ENCODE assay signal across 8 cellular contexts in genomic region chr11:130390071-130390758, GRCh38. TPM values are rescaled to one million over a fixed set of nuclear protein-coding genes. Genes with fewer than 3 reads are reported as not detected.
DNase-seq lines count a peak whose midpoint lies in the region; ATAC-seq and TF ChIP-seq lines count a peak whose summit lies in the region.

No MANE protein-coding gene starts in this region.

- H3K9me3 ChIP-seq in DND-41 (ENCODE audit: insufficient read depth, low read length, severe bottlenecking): no peaks in the 10 kb centered on the region
- no peaks in the 10 kb centered on the region for H3K9me3 ChIP-seq in smooth muscle cell (replicated peaks; ENCODE audit: low read depth)

- peaks cover 28 to 29% of the 10 kb centered on the region in 2 donors for H3K4me1 Mint-ChIP-seq in effector memory CD8-positive, alpha-beta T cell (ENCODE audit: low read depth in 2 of 2)
- peaks cover 17 to 31% (median 28%) of the 10 kb centered on the region in 4 donors for H3K4me1 Mint-ChIP-seq in naive thymus-derived CD8-positive, alpha-beta T cell

- 44% methylated on average over 12 of the region's 12 CpGs for WGBS in smooth muscle cell (ENCODE audit: low lambda C conversion rate)

- peaks cover 3% of the 10 kb centered on the region for H3K36me3 Mint-ChIP-seq in effector memory CD8-positive, alpha-beta T cell (ENCODE audit: insufficient read depth)
- H3K36me3 Mint-ChIP-seq in naive thymus-derived CD8-positive, alpha-beta T cell: no peaks in the 10 kb centered on the region

- H3F3A ChIP-seq in smooth muscle cell (ENCODE audit: low read depth): no peaks in the 10 kb centered on the region

- H3K27ac Mint-ChIP-seq in effector memory CD8-positive, alpha-beta T cell: peak overlapping the region; percentile 77 to 85
- peak overlapping the region in 8 of 10 donors; percentile 7 to 93 (median 78) for H3K27ac Mint-ChIP-seq in naive thymus-derived CD8-positive, alpha-beta T cell

- ATAC-seq in DND-41 (ENCODE audit: insufficient read depth, low read depth) (no peak), GM19395 (IDR thresholded peaks at IDR 0.05; ENCODE audit: unreplicated experiment) (no peak)
- ATAC-seq in effector memory CD8-positive, alpha-beta T cell (replicated peaks): no peak
- ATAC-seq in naive thymus-derived CD8-positive, alpha-beta T cell: no peak

- H3K4me1 ChIP-seq in DND-41 (ENCODE audit: insufficient read depth, low read length) (peaks cover 19% of the 10 kb centered on the region), smooth muscle cell (ENCODE audit: low read depth) (no peaks in the 10 kb centered on the region)

- H3K27ac ChIP-seq in DND-41 (ENCODE audit: low read length): no peak overlapping the region
- H3K27ac ChIP-seq in smooth muscle cell (ENCODE audit: low read depth): no peak overlapping the region

- H3K79me2 ChIP-seq in DND-41 (ENCODE audit: insufficient read depth, low read length): no peaks in the 10 kb centered on the region
- H3K79me2 ChIP-seq in smooth muscle cell (ENCODE audit: low read depth): no peaks in the 10 kb centered on the region

- H3K9me3 Mint-ChIP-seq in effector memory CD8-positive, alpha-beta T cell: no peaks in the 10 kb centered on the region
- no peaks in the 10 kb centered on the region for H3K9me3 Mint-ChIP-seq in naive thymus-derived CD8-positive, alpha-beta T cell

- no peak overlapping the region for H3K4me3 ChIP-seq in DND-41 (ENCODE audit: low read depth in 1 of 2, low read length in 2 of 2)
- H3K4me3 ChIP-seq in smooth muscle cell: no peak overlapping the region

- no peak for DNase-seq in DND-41
- peak; percentile 23 for DNase-seq in NCI-H2227 (lab: John Stamatoyannopoulos, UW; ENCODE audit: unreplicated experiment)
- DNase-seq in effector memory CD8-positive, alpha-beta T cell: no peak
- no peak for DNase-seq in naive thymus-derived CD8-positive, alpha-beta T cell
- DNase-seq in NOMO-1 treated with dmso at 0.1 percent for 144 hours (lab: John Stamatoyannopoulos, UW; ENCODE audit: unreplicated experiment): no peak
- no peak for DNase-seq in smooth muscle cell (lab: John Stamatoyannopoulos, UW; ENCODE audit: unreplicated experiment)
- DNase-seq in islet precursor cell: no peak

- peak overlapping the region in 1 of 2 donors; percentile 69 for H3K4me3 Mint-ChIP-seq in effector memory CD8-positive, alpha-beta T cell
- peak overlapping the region in 3 of 10 donors; percentile 76 to 89 (median 81) for H3K4me3 Mint-ChIP-seq in naive thymus-derived CD8-positive, alpha-beta T cell

- H3K27me3 ChIP-seq in DND-41 (ENCODE audit: insufficient read depth, low read length, poor library complexity) (no peaks in the 10 kb centered on the region), smooth muscle cell (ENCODE audit: low read depth) (peaks cover 69% of the 10 kb centered on the region)

- H3K9ac ChIP-seq in DND-41 (ENCODE audit: low read depth, low read length) (no peak overlapping the region), smooth muscle cell (ENCODE audit: low read depth) (no peak overlapping the region)

- no peak overlapping the region for H3K4me2 ChIP-seq in DND-41 (ENCODE audit: insufficient read depth, low read length)
- no peak overlapping the region for H3K4me2 ChIP-seq in smooth muscle cell

- peaks cover 8 to 10% of the 10 kb centered on the region in 2 donors for H3K27me3 Mint-ChIP-seq in effector memory CD8-positive, alpha-beta T cell
- peaks cover 0 to 2% (median 0%) of the 10 kb centered on the region in 5 donors for H3K27me3 Mint-ChIP-seq in naive thymus-derived CD8-positive, alpha-beta T cell

- no peak overlapping the region for H2AFZ ChIP-seq in DND-41 (ENCODE audit: low read depth, low read length)
- H2AFZ ChIP-seq in smooth muscle cell (ENCODE audit: low read depth): no peak overlapping the region

- POLR2A ChIA-PET in naive thymus-derived CD8-positive, alpha-beta T cell (lab: Charles Lee): no interaction called here

- TF ChIP-seq CTCF in DND-41 (IDR thresholded peaks at IDR 0.05; ENCODE audit: borderline replicate concordance, extremely low read depth, low read length, poor library complexity, severe bottlenecking): peak; percentile 29
- no peak for TF ChIP-seq CTCF in smooth muscle cell (IDR thresholded peaks at IDR 0.05; ENCODE audit: borderline replicate concordance, insufficient read depth, poor library complexity, severe bottlenecking)

- H3K36me3 ChIP-seq in DND-41 (ENCODE audit: insufficient read depth, low read length): no peaks in the 10 kb centered on the region
- H3K36me3 ChIP-seq in smooth muscle cell (ENCODE audit: low read depth): no peaks in the 10 kb centered on the region

- H4K20me1 ChIP-seq in DND-41 (ENCODE audit: insufficient read depth, low read length): no peaks in the 10 kb centered on the region
- no peaks in the 10 kb centered on the region for H4K20me1 ChIP-seq in smooth muscle cell (ENCODE audit: low read depth)

RNA-seq across cellular contexts. Expression of gene ADAMTS8, which starts 38.2 kb away (rescaled TPM):
- not detected for total RNA-seq in naive thymus-derived CD8-positive, alpha-beta T cell
- not detected for polyA plus RNA-seq in naive thymus-derived CD8-positive, alpha-beta T cell
- total RNA-seq in smooth muscle cell: not detected in 2 replicates
- polyA plus RNA-seq in smooth muscle cell: 0.21 TPM in 1 of 2 replicates, not detected in the other

RNA-seq across cellular contexts. Expression of gene ADAMTS15, which starts 58.2 kb away (rescaled TPM):
- under 1 TPM in 1 of 2 experiments, not detected in 1; 0.05 TPM for total RNA-seq in naive thymus-derived CD8-positive, alpha-beta T cell
- not detected for polyA plus RNA-seq in naive thymus-derived CD8-positive, alpha-beta T cell
- 3.4 and 5.3 TPM in 2 replicates for total RNA-seq in smooth muscle cell
- polyA plus RNA-seq in smooth muscle cell: 0.65 and 1.4 TPM in 2 replicates
